Comparison of ENCODE assay signal across 4 cellular contexts in genomic region chr12:102447426-102447825, GRCh38. TPM values are rescaled to one million over a fixed set of nuclear protein-coding genes. Genes with fewer than 3 reads are reported as not detected.
"Had no signal": no experiment of that assay in that cellular context is flagged by ENCODE, and none has a peak within 500 bp of the region (broad histone marks: within the 10 kb centered on the region; RNA-seq: fewer than 3 reads in every experiment).

No MANE protein-coding gene starts in this region.

RNA-seq across cellular contexts. Expression of gene IGF1, which starts 32.9 kb away (rescaled TPM):
- total RNA-seq: neural crest cell had no signal
- polyA plus RNA-seq: naive thymus-derived CD4-positive, alpha-beta T cell; naive thymus-derived CD8-positive, alpha-beta T cell; neural cell had no signal
